1 cellular context compared by ENCODE assay signal in genomic region chr6:157271911-157272310, GRCh38.
TF ChIP-seq lines count a peak whose summit lies in the region.

No MANE protein-coding gene starts in this region.

TF ChIP-seq in HepG2, 621 proteins besides CTCF, POLR2A, EP300 and RAD21 (continued from another document):
- TF ChIP-seq ZBTB37 (CRISPR knock-in tag; IDR thresholded peaks at IDR 0.05) (no peak), ZNF501 (CRISPR knock-in tag; IDR thresholded peaks at IDR 0.05) (0 out of 2 replicates have a peak, but pooled peaks have one; percentile 31), RFX3 (CRISPR knock-in tag; IDR thresholded peaks at IDR 0.05) (no peak), ATF3 (CRISPR knock-in tag; IDR thresholded peaks at IDR 0.05) (no peak), ZNF230 (CRISPR knock-in tag; IDR thresholded peaks at IDR 0.05) (0 out of 2 replicates have a peak, but pooled peaks have one; percentile 8), ZNF605 (CRISPR knock-in tag; IDR thresholded peaks at IDR 0.05) (0 out of 2 replicates have a peak, but pooled peaks have one; percentile 19), MXD3 (CRISPR knock-in tag; IDR thresholded peaks at IDR 0.05) (no peak), MTA1 (CRISPR knock-in tag; IDR thresholded peaks at IDR 0.05; ENCODE audit: borderline replicate concordance) (no peak), MAFK (conservative IDR thresholded peaks at IDR 0.05 in 1 of 2, IDR thresholded peaks at IDR 0.05 in 1 of 2; ENCODE audit: low read length in 2 of 2) (peak; percentile 19 to 59; a peak in 3 of 4 replicates), EED (CRISPR knock-in tag; IDR thresholded peaks at IDR 0.05) (no peak), MAFF (IDR thresholded peaks at IDR 0.05; ENCODE audit: low read depth, low read length) (0 out of 2 replicates have a peak, but pooled peaks have one; percentile 31), ZNF556 (CRISPR knock-in tag; IDR thresholded peaks at IDR 0.05; ENCODE audit: borderline replicate concordance) (0 out of 2 replicates have a peak, but pooled peaks have one; percentile 22)
